Comparison of ENCODE assay signal across 19 cellular contexts in genomic region chrX:129663171-129663570, GRCh38. TPM values are rescaled to one million over a fixed set of nuclear protein-coding genes. Genes with fewer than 3 reads are reported as not detected.
DNase-seq lines count a peak whose midpoint lies in the region; ATAC-seq and TF ChIP-seq lines count a peak whose summit lies in the region.
"Had no signal": no experiment of that assay in that cellular context is flagged by ENCODE, and none has a peak within 500 bp of the region (broad histone marks: within the 10 kb centered on the region; RNA-seq: fewer than 3 reads in every experiment).

No MANE protein-coding gene starts in this region.

- H3K27ac Mint-ChIP-seq in WTC11, result no peak overlapping the region
- H3K27ac Mint-ChIP-seq: activated naive CD4-positive, alpha-beta T cell treated with anti-CD3 and anti-CD28 coated beads, Interleukin-2, amount 50 U/mL, for 24 hours; CD4-positive, alpha-beta memory T cell; endodermal cell had no signal

- H3K4me1 ChIP-seq in uterus, result no peaks in the 10 kb centered on the region

- TF ChIP-seq CTCF in 22Rv1 (IDR thresholded peaks at IDR 0.05) (no peak), WTC11 (IDR thresholded peaks at IDR 0.05) (no peak), fibroblast of the aortic adventitia (IDR thresholded peaks at IDR 0.05; ENCODE audit: insufficient read depth, low read length) (no peak), uterus (IDR thresholded peaks at IDR 0.05) (no peak)

- H3K4me1 Mint-ChIP-seq in WTC11, result peaks cover 28% of the 10 kb centered on the region
- H3K4me1 Mint-ChIP-seq: activated naive CD4-positive, alpha-beta T cell treated with anti-CD3 and anti-CD28 coated beads, Interleukin-2, amount 50 U/mL, for 24 hours; CD4-positive, alpha-beta memory T cell had no signal

- peak; percentile 63 for ATAC-seq in WTC11

- no peak for TF ChIP-seq POLR2A in uterus (IDR thresholded peaks at IDR 0.05)

- intact Hi-C loops in head of caudate nucleus (cut with DNase I) (no loop called here), uterus (cut with DNase I; ENCODE audit: low total_unique reads) (no loop called here)

- peaks cover 2% of the 10 kb centered on the region for H3K27me3 Mint-ChIP-seq in WTC11 (ENCODE audit: low read depth)
- H3K27me3 Mint-ChIP-seq: activated naive CD4-positive, alpha-beta T cell treated with anti-CD3 and anti-CD28 coated beads, Interleukin-2, amount 50 U/mL, for 24 hours; CD4-positive, alpha-beta memory T cell had no signal

- H3K27ac ChIP-seq in 22Rv1 (peak overlapping the region; percentile 99), uterus (no peak overlapping the region)
- H3K27ac ChIP-seq: ascending aorta, hepatocyte had no signal

- H3K4me3 Mint-ChIP-seq in WTC11, result no peak overlapping the region
- H3K4me3 Mint-ChIP-seq: activated naive CD4-positive, alpha-beta T cell treated with anti-CD3 and anti-CD28 coated beads, Interleukin-2, amount 50 U/mL, for 24 hours; CD4-positive, alpha-beta memory T cell; endodermal cell had no signal

- peak; percentile 48 for DNase-seq in EH (ENCODE audit: low read depth)
- DNase-seq in WTC11 (ENCODE audit: low spot score), result no peak
- peak; percentile 83 for DNase-seq in fibroblast of the aortic adventitia (ENCODE audit: low read depth)
- DNase-seq in stimulated activated CD4-positive, alpha-beta T cell treated with anti-CD3 and anti-CD28 coated beads, Interleukin-15, amount 100 ng/mL, for 24 hours, result no peak
- no peak for DNase-seq in AG20443 (ENCODE audit: low spot score)
- DNase-seq in head of caudate nucleus, result no peak
- DNase-seq in uterus, result no peak
- DNase-seq: activated CD4-positive, CD25-positive, alpha-beta regulatory T cell treated with anti-CD3 and anti-CD28 coated beads, Interleukin-2, amount 50 U/mL, for 72 hours; CD4-positive, alpha-beta memory T cell; endodermal cell; NCI-H1105; NCI-H524 treated with DMSO at 0.1 percent for 48 hours; occipital lobe; retina; T1000 had no signal

- no peak overlapping the region for H3K4me3 ChIP-seq in fibroblast of the aortic adventitia (ENCODE audit: low read depth, low read length)
- H3K4me3 ChIP-seq in uterus, result no peak overlapping the region
- H3K4me3 ChIP-seq: ascending aorta, hepatocyte had no signal

- H3K36me3 ChIP-seq in uterus, result no peaks in the 10 kb centered on the region
- H3K36me3 ChIP-seq: ascending aorta had no signal

- CTCF ChIA-PET in WTC11 (lab: Charles Lee), result interaction anchor here (1.0 to 1.7 kb wide), 2 partner anchors 25 to 93 kb away, joined by 3 to 4 read pairs; no protein-coding TSS in a partner anchor

- peaks cover 3% of the 10 kb centered on the region for H3K36me3 Mint-ChIP-seq in WTC11
- H3K36me3 Mint-ChIP-seq: CD4-positive, alpha-beta memory T cell had no signal

- H3K27me3 ChIP-seq in uterus, result no peaks in the 10 kb centered on the region
- H3K27me3 ChIP-seq: ascending aorta, hepatocyte had no signal

- POLR2A ChIA-PET in WTC11 (lab: Charles Lee), result no interaction called here

- H3K9me3 ChIP-seq in uterus, result no peaks in the 10 kb centered on the region
- H3K9me3 ChIP-seq: ascending aorta had no signal

- peaks cover 11% of the 10 kb centered on the region for H3K9me3 Mint-ChIP-seq in WTC11

TF ChIP-seq in WTC11, 78 proteins besides CTCF, POLR2A, EP300 and RAD21:
- TF ChIP-seq STAT6 (CRISPR knock-in tag; conservative IDR thresholded peaks at IDR 0.05; ENCODE audit: low read depth), result no peak
- TF ChIP-seq, protein P1, sequence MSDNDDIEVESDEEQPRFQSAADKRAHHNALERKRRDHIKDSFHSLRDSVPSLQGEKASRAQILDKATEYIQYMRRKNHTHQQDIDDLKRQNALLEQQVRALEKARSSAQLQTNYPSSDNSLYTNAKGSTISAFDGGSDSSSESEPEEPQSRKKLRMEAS (CRISPR knock-in tag; IDR thresholded peaks at IDR 0.05), result no peak
- TF ChIP-seq ZNF423 (CRISPR knock-in tag; IDR thresholded peaks at IDR 0.05), result no peak
- TF ChIP-seq, protein P2, sequence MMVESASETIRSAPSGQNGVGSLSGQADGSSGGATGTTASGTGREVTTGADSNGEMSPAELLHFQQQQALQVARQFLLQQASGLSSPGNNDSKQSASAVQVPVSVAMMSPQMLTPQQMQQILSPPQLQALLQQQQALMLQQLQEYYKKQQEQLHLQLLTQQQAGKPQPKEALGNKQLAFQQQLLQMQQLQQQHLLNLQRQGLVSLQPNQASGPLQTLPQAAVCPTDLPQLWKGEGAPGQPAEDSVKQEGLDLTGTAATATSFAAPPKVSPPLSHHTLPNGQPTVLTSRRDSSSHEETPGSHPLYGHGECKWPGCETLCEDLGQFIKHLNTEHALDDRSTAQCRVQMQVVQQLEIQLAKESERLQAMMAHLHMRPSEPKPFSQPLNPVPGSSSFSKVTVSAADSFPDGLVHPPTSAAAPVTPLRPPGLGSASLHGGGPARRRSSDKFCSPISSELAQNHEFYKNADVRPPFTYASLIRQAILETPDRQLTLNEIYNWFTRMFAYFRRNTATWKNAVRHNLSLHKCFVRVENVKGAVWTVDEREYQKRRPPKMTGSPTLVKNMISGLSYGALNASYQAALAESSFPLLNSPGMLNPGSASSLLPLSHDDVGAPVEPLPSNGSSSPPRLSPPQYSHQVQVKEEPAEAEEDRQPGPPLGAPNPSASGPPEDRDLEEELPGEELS (CRISPR knock-in tag; IDR thresholded peaks at IDR 0.05), result no peak

RNA-seq across cellular contexts. Expression of gene APLN, which starts 8.4 kb away (rescaled TPM):
- total RNA-seq in WTC11 (2021), result 2.5 to 4.2 TPM (median 2.6 TPM) in 3 replicates
- 0.54 and 3.8 TPM in 2 replicates for total RNA-seq in fibroblast of the aortic adventitia (ENCODE audit: low replicate concordance)
- 1 to 10 TPM in 2 of 4 donors, not detected in 2; 1.3 to 2.6 TPM for total RNA-seq in uterus
- total RNA-seq: CD4-positive, alpha-beta memory T cell had no signal

Comparison
In these comparisons a context has a peak if more than half of its experiments do, and no peak if none do; other contexts are left out.
1. DNase-seq: peak in EH (single experiment) and fibroblast of the aortic adventitia (single experiment); none in WTC11 (single experiment), stimulated activated CD4-positive, alpha-beta T cell treated with anti-CD3 and anti-CD28 coated beads, Interleukin-15, amount 100 ng/mL, for 24 hours (single experiment), AG20443 (single experiment), head of caudate nucleus (0 of 42) and uterus (0 of 2).